ENCODE assay signal across 21 cellular contexts in the genomic region with DNA sequence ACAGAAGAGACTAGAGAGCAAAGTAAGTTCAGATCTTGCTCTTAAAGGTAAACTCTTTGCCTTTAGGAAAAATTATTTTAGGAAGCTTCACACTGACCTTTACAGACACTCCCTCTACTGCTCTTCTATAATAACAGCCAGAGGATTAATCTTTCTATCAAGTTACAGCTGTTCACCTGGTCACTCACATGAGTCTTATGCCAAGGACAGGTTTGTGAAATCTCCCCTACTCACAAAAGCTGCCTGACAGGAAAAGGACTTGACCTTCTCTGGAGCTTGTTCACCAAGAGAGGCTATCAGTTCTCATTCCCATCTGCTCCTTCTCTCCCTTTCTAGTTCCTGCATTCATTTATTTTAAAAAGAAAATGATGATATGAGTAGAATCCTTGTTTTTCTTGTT.
"Had no signal": no experiment of that assay in that cellular context is flagged by ENCODE, and none has a peak within 500 bp of the region (broad histone marks: within the 10 kb centered on the region; RNA-seq: fewer than 3 reads in every experiment).

No MANE protein-coding gene starts in this region.

- H3K9me3 Mint-ChIP-seq: dendritic cell treated with granulocyte-macrophage colony-stimulating factor and Interleukin-4, amounts not matched to agents 40 ng/mL and 50 ng/mL, for 4 days; naive thymus-derived CD8-positive, alpha-beta T cell; stimulated activated effector memory CD8-positive, alpha-beta T cell treated with anti-CD3 and anti-CD28 coated beads, Interleukin-12 subunit alpha, Interleukin-12 subunit beta, amount 100 ng/mL, for 72 hours had no signal

- ATAC-seq: body of pancreas; left lung; naive thymus-derived CD8-positive, alpha-beta T cell; stimulated activated effector memory CD8-positive, alpha-beta T cell treated with anti-CD3 and anti-CD28 coated beads, Interleukin-12 subunit alpha, Interleukin-12 subunit beta, amount 100 ng/mL, for 72 hours had no signal

- DNase-seq: activated CD4-positive, alpha-beta T cell treated with anti-CD3 and anti-CD28 coated beads for 1 hour; activated naive CD4-positive, alpha-beta T cell treated with Interleukin-2 at 50 U/mL for 16 hours; activated T-cell treated with anti-CD3 and anti-CD28 coated beads, Interleukin-2, amount 50 U/mL, for 1 hour; anterior cingulate cortex; body of pancreas; effector CD4-positive, alpha-beta T cell; foreskin fibroblast; left lung; naive thymus-derived CD8-positive, alpha-beta T cell; ovary; stimulated activated CD4-positive, alpha-beta T cell treated with anti-CD3 and anti-CD28 coated beads, Interleukin-1b, Interleukin-23, amount 100 ng/mL, for 48 hours; stomach; T-helper 1 cell; transverse colon had no signal

- H3K4me1 Mint-ChIP-seq: stimulated activated effector memory CD8-positive, alpha-beta T cell treated with anti-CD3 and anti-CD28 coated beads, Interleukin-12 subunit alpha, Interleukin-12 subunit beta, amount 100 ng/mL, for 72 hours had no signal

- H3K4me3 Mint-ChIP-seq: dendritic cell treated with granulocyte-macrophage colony-stimulating factor and Interleukin-4, amounts not matched to agents 40 ng/mL and 50 ng/mL, for 4 days; naive thymus-derived CD8-positive, alpha-beta T cell; stimulated activated effector memory CD8-positive, alpha-beta T cell treated with anti-CD3 and anti-CD28 coated beads, Interleukin-12 subunit alpha, Interleukin-12 subunit beta, amount 100 ng/mL, for 72 hours had no signal

- H3K27ac Mint-ChIP-seq: stimulated activated effector memory CD8-positive, alpha-beta T cell treated with anti-CD3 and anti-CD28 coated beads, Interleukin-12 subunit alpha, Interleukin-12 subunit beta, amount 100 ng/mL, for 72 hours had no signal

- H3K9me3 ChIP-seq: body of pancreas, left lung, neutrophil, ovary, prostate gland, right atrium auricular region, stomach, transverse colon had no signal

- H3K27me3 Mint-ChIP-seq: dendritic cell treated with granulocyte-macrophage colony-stimulating factor and Interleukin-4, amounts not matched to agents 40 ng/mL and 50 ng/mL, for 4 days; naive thymus-derived CD8-positive, alpha-beta T cell had no signal

- H3K36me3 ChIP-seq: left lung, neutrophil, ovary, prostate gland, right atrium auricular region, transverse colon had no signal

- H3K27me3 ChIP-seq: body of pancreas, left lung, neutrophil, ovary, right atrium auricular region, stomach, transverse colon had no signal

- H3K4me3 ChIP-seq: body of pancreas, left lung, lung, ovary, prostate gland, right atrium auricular region, skin epidermis, stomach, transverse colon had no signal

- H3K4me1 ChIP-seq: body of pancreas, left lung, prostate gland, right atrium auricular region, stomach, transverse colon had no signal

- H3K27ac ChIP-seq: body of pancreas, left lung, neutrophil, ovary, prostate gland, right atrium auricular region, skin epidermis, stomach, transverse colon had no signal
